Comparison of ENCODE assay signal across 12 cellular contexts in genomic region chr11:120565436-120566155, GRCh38. TPM values are rescaled to one million over a fixed set of nuclear protein-coding genes. Genes with fewer than 3 reads are reported as not detected.
A peak's percentile ranks its signal among the peaks of the same experiment; 100 is the strongest.
DNase-seq lines count a peak whose midpoint lies in the region; ATAC-seq, FAIRE-seq and TF ChIP-seq lines count a peak whose summit lies in the region.
"Had no signal": no experiment of that assay in that cellular context is flagged by ENCODE, and none has a peak within 500 bp of the region (broad histone marks: within the 10 kb centered on the region; RNA-seq: fewer than 3 reads in every experiment).

No MANE protein-coding gene starts in this region.

- peak; percentile 33 for DNase-seq in cardiac septum (ENCODE audit: low spot score)
- no peak for DNase-seq in Right ventricle myocardium superior
- DNase-seq in bronchial epithelial cell (ENCODE audit: low read depth): peak; percentile 47
- no peak for DNase-seq in mesothelial cell of epicardium (ENCODE audit: low spot score in 2 of 2, unreplicated experiment in 2 of 2)
- no peak for DNase-seq in upper lobe of right lung
- DNase-seq in 8988T: no peak
- no peak for DNase-seq in HTR-8/SVneo (ENCODE audit: insufficient read length, low spot score)
- DNase-seq: cerebellar nuclear complex, NCI-H1436 treated with DMSO at 0.1 percent for 48 hours, RPMI8226 had no signal

- intact Hi-C loops in cardiac septum (cut with DNase I): no loop called here
- intact Hi-C loops in Right ventricle myocardium superior (cut with DNase I): no loop called here
- intact Hi-C loops in upper lobe of right lung (cut with DNase I): no loop called here

- no peaks in the 10 kb centered on the region for H3K9me3 ChIP-seq in upper lobe of right lung

- H3K4me3 ChIP-seq in bronchial epithelial cell (ENCODE audit: low read depth, low read length) (no peak overlapping the region), upper lobe of right lung (peak overlapping the region; percentile 40)

- peaks cover 14% of the 10 kb centered on the region for H3K4me1 ChIP-seq in upper lobe of right lung

- H3K9me3 Mint-ChIP-seq in mesothelial cell of epicardium: no peaks in the 10 kb centered on the region

- H3K4me3 Mint-ChIP-seq in mesothelial cell of epicardium: peak overlapping the region; percentile 52
- H3K4me3 Mint-ChIP-seq: activated CD8-positive, alpha-beta T cell treated with anti-CD3 and anti-CD28 coated beads, Interleukin-2, amount 10 ng/mL, durations not matched to agents 7 days and 5 days had no signal

- H3K27me3 ChIP-seq in bronchial epithelial cell (ENCODE audit: control insufficient read depth, insufficient read depth, low read length): peaks cover 5% of the 10 kb centered on the region
- peaks cover 16% of the 10 kb centered on the region for H3K27me3 ChIP-seq in upper lobe of right lung

- H3K36me3 ChIP-seq in bronchial epithelial cell (ENCODE audit: control insufficient read depth, insufficient read depth, low read length) (no peaks in the 10 kb centered on the region), upper lobe of right lung (no peaks in the 10 kb centered on the region)

- FAIRE-seq in bronchial epithelial cell (lab: Jason Lieb, UNC) (no peak), HTR-8/SVneo (lab: Jason Lieb, UNC) (no peak)

- H3K4me1 Mint-ChIP-seq in mesothelial cell of epicardium: peaks cover 11% of the 10 kb centered on the region

- no peak overlapping the region for H3K27ac ChIP-seq in upper lobe of right lung

- H3K36me3 Mint-ChIP-seq in mesothelial cell of epicardium: no peaks in the 10 kb centered on the region

- H3K27me3 Mint-ChIP-seq in mesothelial cell of epicardium (ENCODE audit: low read depth): peaks cover 75% of the 10 kb centered on the region

- ATAC-seq in Right ventricle myocardium superior (ENCODE audit: poor library complexity) (no peak), upper lobe of right lung (no peak), GM21825 (IDR thresholded peaks at IDR 0.05; ENCODE audit: unreplicated experiment) (no peak)
- ATAC-seq: activated CD8-positive, alpha-beta T cell treated with anti-CD3 and anti-CD28 coated beads, Interleukin-2, amount 10 ng/mL, durations not matched to agents 7 days and 5 days had no signal

- H3K27ac Mint-ChIP-seq in mesothelial cell of epicardium: no peak overlapping the region
- H3K27ac Mint-ChIP-seq: activated CD8-positive, alpha-beta T cell treated with anti-CD3 and anti-CD28 coated beads, Interleukin-2, amount 10 ng/mL, durations not matched to agents 7 days and 5 days had no signal

- TF ChIP-seq CTCF in bronchial epithelial cell (IDR thresholded peaks at IDR 0.05; ENCODE audit: insufficient read depth, low read length, severe bottlenecking) (no peak), mesothelial cell of epicardium (IDR thresholded peaks at IDR 0.05; ENCODE audit: unreplicated experiment) (no peak), upper lobe of right lung (IDR thresholded peaks at IDR 0.05) (no peak)

RNA-seq across cellular contexts. Expression of gene GRIK4, which starts 54.0 kb away (rescaled TPM):
- total RNA-seq in cardiac septum: 0.40 TPM
- total RNA-seq in Right ventricle myocardium superior: 0.11 TPM
- total RNA-seq in bronchial epithelial cell: not detected in 2 replicates
- 1.5 to 2.2 TPM (median 1.8 TPM) in 3 replicates for total RNA-seq in mesothelial cell of epicardium
- total RNA-seq in upper lobe of right lung: 4.3 TPM
- total RNA-seq: activated CD8-positive, alpha-beta T cell treated with anti-CD3 and anti-CD28 coated beads, Interleukin-2, amount 10 ng/mL, durations not matched to agents 7 days and 5 days had no signal

Comparison
In these comparisons a context has a peak if more than half of its experiments do, and no peak if none do; other contexts are left out.
1. DNase-seq: peak in cardiac septum (single experiment) and bronchial epithelial cell (single experiment); none in Right ventricle myocardium superior (single experiment), mesothelial cell of epicardium (0 of 2), upper lobe of right lung (single experiment), 8988T (single experiment) and HTR-8/SVneo (single experiment).